15 cellular contexts compared by ENCODE assay signal in the genomic region with DNA sequence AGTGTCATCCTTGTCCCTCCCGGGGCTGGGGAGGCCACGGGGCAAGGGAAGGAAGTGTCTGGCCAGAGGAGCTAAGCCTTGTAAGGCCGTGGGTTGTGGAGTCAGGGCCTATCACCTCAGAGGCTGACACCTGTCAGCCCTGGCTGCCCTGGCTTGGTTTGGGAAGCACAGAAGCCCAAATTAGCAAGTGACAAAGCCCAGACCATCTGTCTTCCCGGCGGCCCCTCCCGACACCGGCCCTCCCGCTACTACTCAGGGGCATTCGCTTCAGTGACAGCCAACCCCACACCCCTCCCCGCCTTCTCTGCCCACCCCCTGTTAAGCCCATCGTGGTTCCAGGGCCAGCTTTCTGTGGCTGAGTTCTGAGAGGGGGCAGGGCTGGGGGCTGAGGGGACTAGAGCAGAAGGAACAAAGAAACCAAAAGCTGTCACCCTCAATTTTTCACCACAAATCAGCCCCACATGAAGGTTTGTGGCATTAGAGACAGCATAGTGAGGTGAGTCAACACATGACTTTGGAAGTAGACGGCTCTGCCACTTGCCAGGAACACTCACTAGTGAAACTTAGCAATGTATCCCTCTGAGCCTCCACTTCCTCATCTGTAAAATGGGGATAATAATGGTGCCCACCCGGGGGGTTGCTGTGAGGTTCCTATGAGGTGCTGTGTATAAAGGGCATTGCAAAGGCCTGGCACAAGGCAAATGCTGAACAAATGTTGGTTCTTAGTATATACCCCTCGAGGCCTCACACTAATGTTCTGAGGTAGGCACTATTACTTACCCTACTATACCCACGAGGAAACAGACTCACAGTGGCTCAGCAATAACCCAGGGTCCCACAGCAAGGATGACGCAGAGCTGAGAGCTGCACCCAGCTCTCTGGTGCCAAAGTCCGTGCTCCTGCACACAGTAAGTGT. TPM values are rescaled to one million over a fixed set of nuclear protein-coding genes. Genes with fewer than 3 reads are reported as not detected.
DNase-seq lines count a peak whose midpoint lies in the region; ATAC-seq and TF ChIP-seq lines count a peak whose summit lies in the region.
"Had no signal": no experiment of that assay in that cellular context is flagged by ENCODE, and none has a peak within 500 bp of the region (broad histone marks: within the 10 kb centered on the region; RNA-seq: fewer than 3 reads in every experiment).

No MANE protein-coding gene starts in this region.

- no peaks in the 10 kb centered on the region for H3K9me3 Mint-ChIP-seq in activated naive CD4-positive, alpha-beta T cell treated with anti-CD3 and anti-CD28 coated beads, Interleukin-2, amount 50 U/mL, for 72 hours

- H3K27ac Mint-ChIP-seq in activated naive CD4-positive, alpha-beta T cell treated with anti-CD3 and anti-CD28 coated beads, Interleukin-2, amount 50 U/mL, for 72 hours: no peak overlapping the region

- TF ChIP-seq EP300 in ovary (IDR thresholded peaks at IDR 0.05): no peak

- no peak for DNase-seq in activated naive CD4-positive, alpha-beta T cell treated with anti-CD3 and anti-CD28 coated beads, Interleukin-2, amount 50 U/mL, for 72 hours (ENCODE audit: low spot score in 2 of 2)
- DNase-seq in activated naive CD4-positive, alpha-beta T cell treated with Interleukin-2 at 50 U/mL for 16 hours: no peak
- DNase-seq in WERI-Rb-1 (peak; percentile 93), left ventricle myocardium inferior (peak; percentile 36), ovary (no peak), glomerular visceral epithelial cell (ENCODE audit: extremely low spot score) (no peak)
- DNase-seq in stimulated activated CD4-positive, alpha-beta T cell treated with anti-CD3 and anti-CD28 coated beads, Interleukin-12 subunit alpha, Interleukin-12 subunit beta, amount 100 ng/mL, for 4 hours: no peak
- DNase-seq: activated CD4-positive, CD25-positive, alpha-beta regulatory T cell; Calu3; mesenchymal stem cell; NCI-H2227 treated with DMSO at 0.1 percent for 48 hours; OCI-M1 had no signal

- 70 to 74% (median 71%) methylated on average over 17 of the region's 17 CpGs for WGBS in ovary, 3 donors

- H3K4me3 ChIP-seq in WERI-Rb-1 (ENCODE audit: low read depth, low read length) (no peak overlapping the region), left ventricle myocardium inferior (no peak overlapping the region), ovary (no peak overlapping the region)
- H3K4me3 ChIP-seq: thoracic aorta had no signal

- H3K36me3 Mint-ChIP-seq in activated naive CD4-positive, alpha-beta T cell treated with anti-CD3 and anti-CD28 coated beads, Interleukin-2, amount 50 U/mL, for 72 hours: no peaks in the 10 kb centered on the region

- no peak for TF ChIP-seq POLR2A in ovary (IDR thresholded peaks at IDR 0.05)

- H3K27ac ChIP-seq in WERI-Rb-1 (peak overlapping the region; percentile 5), left ventricle myocardium inferior (replicated peaks) (peak overlapping the region; percentile 39), ovary (no peak overlapping the region)
- H3K27ac ChIP-seq: thoracic aorta had no signal

- peak; percentile 67 to 69 for ATAC-seq in activated naive CD4-positive, alpha-beta T cell treated with anti-CD3 and anti-CD28 coated beads, Interleukin-2, amount 50 U/mL, for 72 hours
- no peak for ATAC-seq in GM21515 (IDR thresholded peaks at IDR 0.05; ENCODE audit: unreplicated experiment)

- no peaks in the 10 kb centered on the region for H3K36me3 ChIP-seq in WERI-Rb-1
- H3K36me3 ChIP-seq in left ventricle myocardium inferior: no peaks in the 10 kb centered on the region
- H3K36me3 ChIP-seq in ovary: no peaks in the 10 kb centered on the region
- H3K36me3 ChIP-seq: thoracic aorta had no signal

- peaks cover 9% of the 10 kb centered on the region for H3K4me1 ChIP-seq in left ventricle myocardium inferior
- H3K4me1 ChIP-seq in ovary (ENCODE audit: insufficient read depth): no peaks in the 10 kb centered on the region

- H3K9me3 ChIP-seq in WERI-Rb-1 (ENCODE audit: severe bottlenecking): peaks cover 24% of the 10 kb centered on the region
- peaks cover 4% of the 10 kb centered on the region for H3K9me3 ChIP-seq in left ventricle myocardium inferior (replicated peaks)
- no peaks in the 10 kb centered on the region for H3K9me3 ChIP-seq in ovary
- H3K9me3 ChIP-seq: thoracic aorta had no signal

- H3K27me3 ChIP-seq in WERI-Rb-1 (ENCODE audit: insufficient read depth, low read depth, severe bottlenecking): no peaks in the 10 kb centered on the region
- no peaks in the 10 kb centered on the region for H3K27me3 ChIP-seq in left ventricle myocardium inferior (ENCODE audit: low read depth)
- H3K27me3 ChIP-seq in ovary: no peaks in the 10 kb centered on the region

- intact Hi-C loops in left ventricle myocardium inferior (cut with micrococcal nuclease): no loop called here
- intact Hi-C loops in ovary (cut with DNase I): no loop called here

- TF ChIP-seq CTCF in WERI-Rb-1 (IDR thresholded peaks at IDR 0.05; ENCODE audit: low read depth, low read length): no peak
- no peak for TF ChIP-seq CTCF in left ventricle myocardium inferior (IDR thresholded peaks at IDR 0.05; ENCODE audit: borderline replicate concordance)
- TF ChIP-seq CTCF in ovary (IDR thresholded peaks at IDR 0.05): no peak

RNA-seq across cellular contexts. Expression of a gene that starts 5.1 kb away (rescaled TPM):
- not detected for total RNA-seq in activated naive CD4-positive, alpha-beta T cell treated with anti-CD3 and anti-CD28 coated beads, Interleukin-2, amount 50 U/mL, for 72 hours
- total RNA-seq in left ventricle myocardium inferior (44.2 TPM), ovary (under 1 TPM in 4 of 7 donors, not detected in 3; 0.15 to 0.97 (median 0.24) TPM)
- polyA plus RNA-seq in ovary: under 1 TPM in 1 of 2 donors, not detected in 1; 0.02 TPM
- total RNA-seq: Calu3, osteoblast had no signal

RNA-seq across cellular contexts. Expression of a gene that starts 27.5 kb away (rescaled TPM):
- not detected for total RNA-seq in activated naive CD4-positive, alpha-beta T cell treated with anti-CD3 and anti-CD28 coated beads, Interleukin-2, amount 50 U/mL, for 72 hours
- total RNA-seq in left ventricle myocardium inferior (2.0 TPM), ovary (1 to 10 TPM in 5 of 7 donors, not detected in 2; 1.7 to 9.8 (median 3.9) TPM)
- polyA plus RNA-seq in ovary: under 1 TPM; 0.13 to 0.98 TPM
- total RNA-seq: osteoblast had no signal

RNA-seq across cellular contexts. Expression of a gene that starts 42.3 kb away (rescaled TPM):
- 10 to 100 TPM in 1 of 2 donors, 1 to 10 TPM in 1; 5.7 to 13.0 TPM for total RNA-seq in activated naive CD4-positive, alpha-beta T cell treated with anti-CD3 and anti-CD28 coated beads, Interleukin-2, amount 50 U/mL, for 72 hours
- total RNA-seq in left ventricle myocardium inferior (21.1 TPM), ovary (10 to 100 TPM; 21.7 to 38.2 (median 29.0) TPM)
- 10 to 100 TPM in 1 of 2 donors, 1 to 10 TPM in 1; 4.7 to 17.5 TPM for polyA plus RNA-seq in ovary

RNA-seq across cellular contexts. Expression of a gene that starts 49.2 kb away (rescaled TPM):
- total RNA-seq in activated naive CD4-positive, alpha-beta T cell treated with anti-CD3 and anti-CD28 coated beads, Interleukin-2, amount 50 U/mL, for 72 hours: not detected
- 8,708 TPM for total RNA-seq in left ventricle myocardium inferior
- 1 to 10 TPM in 2 of 7 donors, under 1 TPM in 4, not detected in 1; 0.11 to 2.8 (median 0.68) TPM for total RNA-seq in ovary
- polyA plus RNA-seq in ovary: 1 to 10 TPM; 1.6 to 2.3 TPM
- total RNA-seq: osteoblast had no signal

Comparison
In these comparisons a context has a peak if more than half of its experiments do, and no peak if none do; other contexts are left out.
1. DNase-seq: peak in WERI-Rb-1 (single experiment) and left ventricle myocardium inferior (single experiment); none in activated naive CD4-positive, alpha-beta T cell treated with anti-CD3 and anti-CD28 coated beads, Interleukin-2, amount 50 U/mL, for 72 hours (0 of 2), activated naive CD4-positive, alpha-beta T cell treated with Interleukin-2 at 50 U/mL for 16 hours (single experiment), stimulated activated CD4-positive, alpha-beta T cell treated with anti-CD3 and anti-CD28 coated beads, Interleukin-12 subunit alpha, Interleukin-12 subunit beta, amount 100 ng/mL, for 4 hours (single experiment), ovary (0 of 5) and glomerular visceral epithelial cell (single experiment).
2. H3K27ac ChIP-seq: peak in WERI-Rb-1 (single experiment) and left ventricle myocardium inferior (single experiment); none in ovary (0 of 2).
3. RNA of a gene that starts 5.1 kb away (total RNA-seq): 44.2 TPM in left ventricle myocardium inferior (single experiment); 0.15 to 0.97 TPM in ovary and not detected in activated naive CD4-positive, alpha-beta T cell treated with anti-CD3 and anti-CD28 coated beads, Interleukin-2, amount 50 U/mL, for 72 hours; every median in the first group is over 10 times any median in the second.